8 cellular contexts compared by ENCODE assay signal in genomic region chr17:21286066-21286770, GRCh38. TPM values are rescaled to one million over a fixed set of nuclear protein-coding genes. Genes with fewer than 3 reads are reported as not detected.
DNase-seq lines count a peak whose midpoint lies in the region; ATAC-seq, FAIRE-seq and TF ChIP-seq lines count a peak whose summit lies in the region.

No MANE protein-coding gene starts in this region.

- 1% methylated on average over 16 of the region's 16 CpGs for WGBS in A549 (ENCODE audit: missing lambda C conversion rate)
- WGBS in ovary, 3 donors: 4 to 6% (median 5%) methylated on average over 16 of the region's 16 CpGs

- DNase-seq in A549 (ENCODE audit: low read depth in 1 of 2, low spot score in 1 of 2) (peak; percentile 95 to 97), GM13977 (ENCODE audit: low spot score) (peak; percentile 34), NCI-H226 (peak; percentile 99), Right ventricle myocardium superior (peak; percentile 92), ovary (peak; percentile 77 to 92 (median 81)), DMS114 treated with DMSO at 0.1 percent for 48 hours (lab: John Stamatoyannopoulos, UW; ENCODE audit: unreplicated experiment) (no peak)
- DNase-seq in activated T-helper 2 cell treated with anti-CD3 and anti-CD28 coated beads, Interferon-gamma antibody, Interleukin-2, Interleukin-4, amounts not matched to agents 10 μg/mL and 5 μg/mL and 100 μg/mL, durations not matched to agents 14 hours and 24 hours and 36 hours (ENCODE audit: low spot score): no peak

- H3K4me2 ChIP-seq in A549: peak overlapping the region; percentile 92

- TF ChIP-seq POLR2A in A549 (IDR thresholded peaks at IDR 0.05; ENCODE audit: low read length) (no peak), ovary (IDR thresholded peaks at IDR 0.05) (no peak)

- POLR2A ChIA-PET in A549 (lab: Yijun Ruan, JAX): interaction anchor here (0.5 to 1.7 kb wide), 5 partner anchors 33 to 293 kb away, joined by 3 to 13 read pairs (median 4); partner anchors contain the start of genes NATD1 and USP22

- intact Hi-C loops in activated T-helper 2 cell treated with anti-CD3 and anti-CD28 coated beads, Interferon-gamma antibody, Interleukin-2, Interleukin-4, amounts not matched to agents 10 μg/mL and 5 μg/mL and 100 μg/mL, durations not matched to agents 14 hours and 24 hours and 36 hours (cut with micrococcal nuclease): no loop called here
- intact Hi-C loops in Right ventricle myocardium superior (cut with DNase I) (loop anchor here (10.0 kb wide), 1 partner anchor 241 kb away; the partner anchor contains the start of gene USP22), ovary (cut with DNase I) (loop anchor here in 3 of 4 donors (10.0 kb wide), 3 partner anchors 161 to 241 kb away; partner anchors contain the start of genes DHRS7B (in 1 of the 3) and USP22 (in 1 of the 3))

- peak overlapping the region; percentile 91 for H3K27ac Mint-ChIP-seq in activated T-helper 2 cell treated with anti-CD3 and anti-CD28 coated beads, Interferon-gamma antibody, Interleukin-2, Interleukin-4, amounts not matched to agents 10 μg/mL and 5 μg/mL and 100 μg/mL, durations not matched to agents 14 hours and 24 hours and 36 hours

- H3K9me3 ChIP-seq in A549 (no peaks in the 10 kb centered on the region), ovary (no peaks in the 10 kb centered on the region)

- FAIRE-seq in A549 (lab: Jason Lieb, UNC): peak; percentile 90

- H3K27ac ChIP-seq in A549: peak overlapping the region; percentile 76 to 89
- H3K27ac ChIP-seq in ovary: peak overlapping the region; percentile 2 to 50

- TF ChIP-seq RAD21 in A549 (conservative IDR thresholded peaks at IDR 0.05 in 1 of 2, IDR thresholded peaks at IDR 0.05 in 1 of 2): no peak

- H3K4me1 ChIP-seq in A549 (peaks cover 55% of the 10 kb centered on the region), ovary (ENCODE audit: insufficient read depth) (peaks cover 27% of the 10 kb centered on the region)

- peaks cover 37% of the 10 kb centered on the region for H3K4me1 Mint-ChIP-seq in activated T-helper 2 cell treated with anti-CD3 and anti-CD28 coated beads, Interferon-gamma antibody, Interleukin-2, Interleukin-4, amounts not matched to agents 10 μg/mL and 5 μg/mL and 100 μg/mL, durations not matched to agents 14 hours and 24 hours and 36 hours (ENCODE audit: low read depth)

- CTCF ChIA-PET in A549 (lab: Yijun Ruan, JAX): interaction anchor here (0.7 to 3.2 kb wide), 15 partner anchors 9 to 226 kb away, joined by 3 to 20 read pairs (median 4); no protein-coding TSS in a partner anchor

- H3K4me3 Mint-ChIP-seq in activated T-helper 2 cell treated with anti-CD3 and anti-CD28 coated beads, Interferon-gamma antibody, Interleukin-2, Interleukin-4, amounts not matched to agents 10 μg/mL and 5 μg/mL and 100 μg/mL, durations not matched to agents 14 hours and 24 hours and 36 hours (ENCODE audit: low read depth): peak overlapping the region; percentile 96

- peaks cover 47% of the 10 kb centered on the region for H3K36me3 Mint-ChIP-seq in activated T-helper 2 cell treated with anti-CD3 and anti-CD28 coated beads, Interferon-gamma antibody, Interleukin-2, Interleukin-4, amounts not matched to agents 10 μg/mL and 5 μg/mL and 100 μg/mL, durations not matched to agents 14 hours and 24 hours and 36 hours (ENCODE audit: low read depth)

- H3K36me3 ChIP-seq in ovary: no peaks in the 10 kb centered on the region

- ATAC-seq in A549 (peak; percentile 44 to 73), Right ventricle myocardium superior (ENCODE audit: poor library complexity) (peak; percentile 40), HG03460 (IDR thresholded peaks at IDR 0.05; ENCODE audit: unreplicated experiment) (no peak)

- in situ Hi-C loops in GM13977 (cut with MboI; ENCODE audit: low pct_unique_long_range_greater_than_20kb, low sequenced_read_pairs, unreplicated experiment): loop anchor here (25.0 kb wide), 1 partner anchor 226 kb away; no protein-coding TSS in a partner anchor

- H3K27me3 ChIP-seq in ovary: no peaks in the 10 kb centered on the region

- H3K9me3 Mint-ChIP-seq in activated T-helper 2 cell treated with anti-CD3 and anti-CD28 coated beads, Interferon-gamma antibody, Interleukin-2, Interleukin-4, amounts not matched to agents 10 μg/mL and 5 μg/mL and 100 μg/mL, durations not matched to agents 14 hours and 24 hours and 36 hours: no peaks in the 10 kb centered on the region

- peak overlapping the region; percentile 78 for H3K4me3 ChIP-seq in A549
- H3K4me3 ChIP-seq in ovary: peak overlapping the region; percentile 57

- no peak for TF ChIP-seq CTCF in A549 (IDR thresholded peaks at IDR 0.05)
- no peak for TF ChIP-seq CTCF in GM13977 (IDR thresholded peaks at IDR 0.05; ENCODE audit: extremely low read depth, insufficient read depth, missing control alignments)
- TF ChIP-seq CTCF in ovary (IDR thresholded peaks at IDR 0.05): no peak

- TF ChIP-seq EP300 in A549 (IDR thresholded peaks at IDR 0.05): peak; percentile 55 to 63; a peak in 1 of 5 replicates
- TF ChIP-seq EP300 in ovary (IDR thresholded peaks at IDR 0.05): peak; percentile 15

- no peaks in the 10 kb centered on the region for H3K27me3 Mint-ChIP-seq in activated T-helper 2 cell treated with anti-CD3 and anti-CD28 coated beads, Interferon-gamma antibody, Interleukin-2, Interleukin-4, amounts not matched to agents 10 μg/mL and 5 μg/mL and 100 μg/mL, durations not matched to agents 14 hours and 24 hours and 36 hours (ENCODE audit: low read depth)

TF ChIP-seq in A549, 52 proteins besides CTCF, POLR2A, EP300 and RAD21 (continues in another document):
- TF ChIP-seq, protein P1, sequence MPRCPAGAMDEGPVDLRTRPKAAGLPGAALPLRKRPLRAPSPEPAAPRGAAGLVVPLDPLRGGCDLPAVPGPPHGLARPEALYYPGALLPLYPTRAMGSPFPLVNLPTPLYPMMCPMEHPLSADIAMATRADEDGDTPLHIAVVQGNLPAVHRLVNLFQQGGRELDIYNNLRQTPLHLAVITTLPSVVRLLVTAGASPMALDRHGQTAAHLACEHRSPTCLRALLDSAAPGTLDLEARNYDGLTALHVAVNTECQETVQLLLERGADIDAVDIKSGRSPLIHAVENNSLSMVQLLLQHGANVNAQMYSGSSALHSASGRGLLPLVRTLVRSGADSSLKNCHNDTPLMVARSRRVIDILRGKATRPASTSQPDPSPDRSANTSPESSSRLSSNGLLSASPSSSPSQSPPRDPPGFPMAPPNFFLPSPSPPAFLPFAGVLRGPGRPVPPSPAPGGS (IDR thresholded peaks at IDR 0.05): peak; percentile 76; the same call in 2 of the 3 replicates
- TF ChIP-seq, protein P2, sequence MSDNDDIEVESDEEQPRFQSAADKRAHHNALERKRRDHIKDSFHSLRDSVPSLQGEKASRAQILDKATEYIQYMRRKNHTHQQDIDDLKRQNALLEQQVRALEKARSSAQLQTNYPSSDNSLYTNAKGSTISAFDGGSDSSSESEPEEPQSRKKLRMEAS (IDR thresholded peaks at IDR 0.05): peak; percentile 97
- TF ChIP-seq, protein P3, sequence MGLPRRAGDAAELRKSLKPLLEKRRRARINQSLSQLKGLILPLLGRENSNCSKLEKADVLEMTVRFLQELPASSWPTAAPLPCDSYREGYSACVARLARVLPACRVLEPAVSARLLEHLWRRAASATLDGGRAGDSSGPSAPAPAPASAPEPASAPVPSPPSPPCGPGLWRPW (IDR thresholded peaks at IDR 0.05): peak; percentile 75
- TF ChIP-seq MYC (IDR thresholded peaks at IDR 0.05; ENCODE audit: borderline replicate concordance, low read length): peak; percentile 99
- TF ChIP-seq BHLHE40 (IDR thresholded peaks at IDR 0.05; ENCODE audit: low read depth, low read length): no peak
- 0 out of 2 replicates have a peak, but pooled peaks have one; percentile 42 for TF ChIP-seq HOXB13 (CRISPR knock-in tag; IDR thresholded peaks at IDR 0.05; ENCODE audit: low read depth)
- peak; percentile 45; the same call in 1 of the 2 replicates for TF ChIP-seq EHF (CRISPR knock-in tag; IDR thresholded peaks at IDR 0.05)
- 0 out of 2 replicates have a peak, but pooled peaks have one; percentile 22 for TF ChIP-seq RFX5 (IDR thresholded peaks at IDR 0.05)
- 0 out of 2 replicates have a peak, but pooled peaks have one; percentile 38 for TF ChIP-seq E2F6 (IDR thresholded peaks at IDR 0.05; ENCODE audit: borderline replicate concordance, low read depth)
- TF ChIP-seq POLR2AphosphoS2 (conservative IDR thresholded peaks at IDR 0.05; ENCODE audit: low read length): no peak
- TF ChIP-seq HEYL (CRISPR knock-in tag; IDR thresholded peaks at IDR 0.05): no peak
- peak; percentile 88 for TF ChIP-seq FOSL2 (IDR thresholded peaks at IDR 0.05)
- TF ChIP-seq FOSL2 (CRISPR knock-in tag; IDR thresholded peaks at IDR 0.05): peak; percentile 93
- TF ChIP-seq JUN (IDR thresholded peaks at IDR 0.05): peak; percentile 80 to 85; a peak in 4 of 5 replicates

RNA-seq across cellular contexts. Expression of gene MAP2K3, which starts 1.7 kb away (rescaled TPM):
- 13.9 and 25.0 TPM in 2 replicates for polyA plus RNA-seq in A549 (2011; rRNA removed)
- polyA plus RNA-seq in A549 (2012; cell fraction: cytosol; rRNA removed): 53.0 and 68.6 TPM in 2 replicates
- polyA plus RNA-seq in A549 (2012; cell fraction: nucleus; rRNA removed): 114 and 126 TPM in 2 replicates
- 36.9 to 42.8 TPM (median 37.1 TPM) in 3 replicates for polyA plus RNA-seq in A549 (2017; fragmentation: RNase III; extraction: RNeasy Plus Mini Kit Qiagen cat#74134 plus additional on column Dnase treatment)
- 28.0 and 35.0 TPM in 2 replicates for polyA minus RNA-seq in A549 (2011; rRNA and poly(A)+ RNA removed)
- total RNA-seq in activated T-helper 2 cell treated with anti-CD3 and anti-CD28 coated beads, Interferon-gamma antibody, Interleukin-2, Interleukin-4, amounts not matched to agents 10 μg/mL and 5 μg/mL and 100 μg/mL, durations not matched to agents 14 hours and 24 hours and 36 hours: 149 and 157 TPM in 2 replicates
- total RNA-seq in Right ventricle myocardium superior: 30.8 TPM
- total RNA-seq in ovary: 10 to 100 TPM in 6 of 7 donors, 1 to 10 TPM in 1; 9.1 to 45.5 (median 18.9) TPM
- polyA plus RNA-seq in ovary: 10 to 100 TPM in 1 of 2 donors, 1 to 10 TPM in 1; 9.5 to 11.1 TPM

RNA-seq across cellular contexts. Expression of gene NATD1, which starts 33.0 kb away (rescaled TPM):
- polyA plus RNA-seq in A549 (2011; rRNA removed) (1.1 and 1.5 TPM in 2 replicates), A549 (2017; fragmentation: RNase III; extraction: RNeasy Plus Mini Kit Qiagen cat#74134 plus additional on column Dnase treatment) (1.0 to 1.6 TPM (median 1.3 TPM) in 3 replicates), ovary (1 to 10 TPM; 6.2 to 6.7 TPM)
- 0.61 and 1.0 TPM in 2 replicates for polyA plus RNA-seq in A549 (2012; cell fraction: cytosol; rRNA removed)
- polyA plus RNA-seq in A549 (2012; cell fraction: nucleus; rRNA removed): 1.0 and 1.3 TPM in 2 replicates
- polyA minus RNA-seq in A549 (2011; rRNA and poly(A)+ RNA removed): 1.3 and 1.5 TPM in 2 replicates
- 1.4 and 1.6 TPM in 2 replicates for total RNA-seq in activated T-helper 2 cell treated with anti-CD3 and anti-CD28 coated beads, Interferon-gamma antibody, Interleukin-2, Interleukin-4, amounts not matched to agents 10 μg/mL and 5 μg/mL and 100 μg/mL, durations not matched to agents 14 hours and 24 hours and 36 hours
- total RNA-seq in Right ventricle myocardium superior (19.1 TPM), ovary (1 to 10 TPM; 2.8 to 9.0 (median 5.2) TPM)

Comparison
In these comparisons a context has a peak if more than half of its experiments do, and no peak if none do; other contexts are left out.
1. DNase-seq: peak in A549 (2 of 2), GM13977 (single experiment), NCI-H226 (single experiment), Right ventricle myocardium superior (single experiment) and ovary (5 of 5); none in activated T-helper 2 cell treated with anti-CD3 and anti-CD28 coated beads, Interferon-gamma antibody, Interleukin-2, Interleukin-4, amounts not matched to agents 10 μg/mL and 5 μg/mL and 100 μg/mL, durations not matched to agents 14 hours and 24 hours and 36 hours (single experiment) and DMS114 treated with DMSO at 0.1 percent for 48 hours (single experiment).